ENCODE assay signal across 10 cellular contexts in genomic region chr12:47800582-47800981, GRCh38. TPM values are rescaled to one million over a fixed set of nuclear protein-coding genes. Genes with fewer than 3 reads are reported as not detected.
DNase-seq lines count a peak whose midpoint lies in the region; ATAC-seq and TF ChIP-seq lines count a peak whose summit lies in the region.
"Had no signal": no experiment of that assay in that cellular context is flagged by ENCODE, and none has a peak within 500 bp of the region (broad histone marks: within the 10 kb centered on the region; RNA-seq: fewer than 3 reads in every experiment).

No MANE protein-coding gene starts in this region.

- no peak overlapping the region for H3K4me3 ChIP-seq in lower lobe of right lung

- H3K27me3 Mint-ChIP-seq in activated T-cell treated with anti-CD3 and anti-CD28 coated beads, Interleukin-2, amount 50 U/mL, for 24 hours, result no peaks in the 10 kb centered on the region
- no peaks in the 10 kb centered on the region for H3K27me3 Mint-ChIP-seq in activated CD8-positive, alpha-beta T cell treated with anti-CD3 and anti-CD28 coated beads for 36 hours

- no peak overlapping the region for H3K4me3 Mint-ChIP-seq in activated T-cell treated with anti-CD3 and anti-CD28 coated beads, Interleukin-2, amount 50 U/mL, for 24 hours
- H3K4me3 Mint-ChIP-seq in activated CD8-positive, alpha-beta T cell treated with anti-CD3 and anti-CD28 coated beads for 36 hours, result no peak overlapping the region
- H3K4me3 Mint-ChIP-seq: activated T-cell treated with anti-CD3 and anti-CD28 coated beads, Interleukin-2, amount 50 U/mL, for 4 hours had no signal

- H3K36me3 ChIP-seq in lower lobe of right lung, result peaks cover 57% of the 10 kb centered on the region

- intact Hi-C loops in activated CD8-positive, alpha-beta T cell treated with anti-CD3 and anti-CD28 coated beads for 36 hours (cut with micrococcal nuclease), result loop anchor here (5.0 kb wide), 1 partner anchor 37 kb away; no protein-coding TSS in a partner anchor
- intact Hi-C loops in lower lobe of right lung (cut with DNase I), result no loop called here

- no peak for DNase-seq in activated T-cell treated with anti-CD3 and anti-CD28 coated beads, Interleukin-2, amount 50 U/mL, for 24 hours
- DNase-seq in activated T-cell treated with anti-CD3 and anti-CD28 coated beads for 4 hours (no peak), lower lobe of right lung (no peak), NCI-H526 (lab: John Stamatoyannopoulos, UW) (no peak)
- no peak for DNase-seq in activated CD8-positive, alpha-beta T cell treated with anti-CD3 and anti-CD28 coated beads for 36 hours
- DNase-seq in NK-92 treated with Interleukin-12 subunit alpha and Interleukin-12 subunit beta, amount 100 ng/mL, for 24 hours (lab: John Stamatoyannopoulos, UW), result no peak
- DNase-seq: activated T-cell treated with anti-CD3 and anti-CD28 coated beads, Interleukin-2, amount 50 U/mL, for 4 hours; stimulated activated naive CD4-positive, alpha-beta T cell treated with Interleukin-2 at 50 U/mL for 16 hours had no signal

- H3K4me1 ChIP-seq in lower lobe of right lung, result peaks cover 73% of the 10 kb centered on the region

- no peaks in the 10 kb centered on the region for H3K9me3 ChIP-seq in lower lobe of right lung

- no peaks in the 10 kb centered on the region for H3K27me3 ChIP-seq in lower lobe of right lung (ENCODE audit: low read depth)

- peaks cover 94% of the 10 kb centered on the region for H3K36me3 Mint-ChIP-seq in activated T-cell treated with anti-CD3 and anti-CD28 coated beads, Interleukin-2, amount 50 U/mL, for 24 hours (ENCODE audit: low read depth)
- H3K36me3 Mint-ChIP-seq in activated CD8-positive, alpha-beta T cell treated with anti-CD3 and anti-CD28 coated beads for 36 hours (ENCODE audit: low read depth), result peaks cover 69% of the 10 kb centered on the region

- peak overlapping the region; percentile 96 for H3K27ac Mint-ChIP-seq in activated T-cell treated with anti-CD3 and anti-CD28 coated beads, Interleukin-2, amount 50 U/mL, for 24 hours
- peak overlapping the region; percentile 72 for H3K27ac Mint-ChIP-seq in activated CD8-positive, alpha-beta T cell treated with anti-CD3 and anti-CD28 coated beads for 36 hours

- H3K27ac ChIP-seq in lower lobe of right lung (peak overlapping the region; percentile 97), temporal lobe (ENCODE audit: low read depth, low read length) (peak overlapping the region; percentile 89)

- CTCF ChIA-PET in activated CD8-positive, alpha-beta T cell treated with anti-CD3 and anti-CD28 coated beads for 36 hours (lab: Charles Lee), result interaction anchor here (0.9 to 19.8 kb wide), 6 partner anchors 21 to 68 kb away, joined by 3 to 624 read pairs (median 6); no protein-coding TSS in a partner anchor

- TF ChIP-seq CTCF in activated CD8-positive, alpha-beta T cell treated with anti-CD3 and anti-CD28 coated beads for 36 hours (IDR thresholded peaks at IDR 0.05), result no peak
- TF ChIP-seq CTCF in lower lobe of right lung (IDR thresholded peaks at IDR 0.05), result no peak

- ATAC-seq in activated CD8-positive, alpha-beta T cell treated with anti-CD3 and anti-CD28 coated beads for 36 hours, result no peak
- ATAC-seq in lower lobe of right lung (no peak), HG02642 (IDR thresholded peaks at IDR 0.05; ENCODE audit: poor library complexity, unreplicated experiment) (no peak)
- ATAC-seq: activated T-cell treated with anti-CD3 and anti-CD28 coated beads, Interleukin-2, amount 50 U/mL, for 4 hours had no signal

- peaks cover 68% of the 10 kb centered on the region for H3K4me1 Mint-ChIP-seq in activated T-cell treated with anti-CD3 and anti-CD28 coated beads, Interleukin-2, amount 50 U/mL, for 24 hours (ENCODE audit: low read depth)
- peaks cover 72% of the 10 kb centered on the region for H3K4me1 Mint-ChIP-seq in activated CD8-positive, alpha-beta T cell treated with anti-CD3 and anti-CD28 coated beads for 36 hours (ENCODE audit: low read depth)

- H3K9me3 Mint-ChIP-seq in activated T-cell treated with anti-CD3 and anti-CD28 coated beads, Interleukin-2, amount 50 U/mL, for 24 hours, result no peaks in the 10 kb centered on the region
- no peaks in the 10 kb centered on the region for H3K9me3 Mint-ChIP-seq in activated CD8-positive, alpha-beta T cell treated with anti-CD3 and anti-CD28 coated beads for 36 hours
- H3K9me3 Mint-ChIP-seq: activated T-cell treated with anti-CD3 and anti-CD28 coated beads, Interleukin-2, amount 50 U/mL, for 4 hours had no signal

- POLR2A ChIA-PET in activated CD8-positive, alpha-beta T cell treated with anti-CD3 and anti-CD28 coated beads for 36 hours (lab: Charles Lee), result interaction anchor here (0.9 to 37.9 kb wide), 9 partner anchors 10 to 34 kb away, joined by 3 to 904 read pairs (median 6); partner anchors contain the start of gene HDAC7

RNA-seq across cellular contexts. Expression of gene HDAC7, which starts 19.1 kb away (rescaled TPM):
- 100 to 1,000 TPM; 373 to 382 TPM for total RNA-seq in activated CD8-positive, alpha-beta T cell treated with anti-CD3 and anti-CD28 coated beads for 36 hours
- total RNA-seq in lower lobe of right lung, result 104 TPM
- total RNA-seq in temporal lobe, result 10.8 TPM

RNA-seq across cellular contexts. Expression of gene SLC48A1, which starts 27.5 kb away (rescaled TPM):
- 10 to 100 TPM in 1 of 2 experiments, 1 to 10 TPM in 1; 8.8 to 10.2 TPM for total RNA-seq in activated CD8-positive, alpha-beta T cell treated with anti-CD3 and anti-CD28 coated beads for 36 hours
- total RNA-seq in lower lobe of right lung (39.9 TPM), temporal lobe (7.4 TPM)

RNA-seq across cellular contexts. Expression of gene RAPGEF3, which starts 41.9 kb away (rescaled TPM):
- under 1 TPM; 0.56 to 0.58 TPM for total RNA-seq in activated CD8-positive, alpha-beta T cell treated with anti-CD3 and anti-CD28 coated beads for 36 hours
- total RNA-seq in lower lobe of right lung (44.5 TPM), temporal lobe (6.9 TPM)
